ENCODE assay signal across 8 cellular contexts in genomic region chr6:132218063-132218696, GRCh38.
A peak's percentile ranks its signal among the peaks of the same experiment; 100 is the strongest.
DNase-seq lines count a peak whose midpoint lies in the region; ATAC-seq, FAIRE-seq and TF ChIP-seq lines count a peak whose summit lies in the region.

No MANE protein-coding gene starts in this region.

- H3K27ac ChIP-seq in KMS-11 = no peak overlapping the region
- no peak overlapping the region for H3K27ac ChIP-seq in astrocyte (ENCODE audit: low read depth, low read length)

- H3K27me3 Mint-ChIP-seq in astrocyte (ENCODE audit: low read depth, unreplicated experiment) = no peaks in the 10 kb centered on the region

- H3K9ac ChIP-seq in KMS-11 = no peak overlapping the region
- no peak overlapping the region for H3K9ac ChIP-seq in astrocyte (ENCODE audit: low read length)

- H2AFZ ChIP-seq in KMS-11 (ENCODE audit: low read depth) (no peak overlapping the region), astrocyte (ENCODE audit: low read depth, low read length) (no peak overlapping the region)

- H3K4me3 Mint-ChIP-seq in astrocyte (ENCODE audit: unreplicated experiment) = no peak overlapping the region

- H3K27me3 ChIP-seq in KMS-11 (ENCODE audit: insufficient read depth, low read depth) (no peaks in the 10 kb centered on the region), astrocyte (ENCODE audit: insufficient read depth, low read length) (no peaks in the 10 kb centered on the region)

- TF ChIP-seq CTCF in D721Med (IDR thresholded peaks at IDR 0.05; ENCODE audit: insufficient read depth, missing control alignments) (peak; percentile 35), KMS-11 (conservative IDR thresholded peaks at IDR 0.05; ENCODE audit: low read depth, low read length) (peak; percentile 61; the same call in 1 of the 2 replicates), astrocyte (IDR thresholded peaks at IDR 0.05; ENCODE audit: insufficient read depth, low read depth, low read length) (peak; percentile 29)

- H3K4me1 ChIP-seq in KMS-11 (ENCODE audit: low read depth, poor library complexity, severe bottlenecking) (no peaks in the 10 kb centered on the region), astrocyte (ENCODE audit: insufficient read depth, low read length) (no peaks in the 10 kb centered on the region)

- H3K4me3 ChIP-seq in KMS-11 (IDR thresholded peaks at IDR 0.05; ENCODE audit: insufficient read depth, low read depth, low read length) (no peak overlapping the region), astrocyte (ENCODE audit: insufficient read depth, low read depth, low read length) (no peak overlapping the region)

- no peak overlapping the region for H3K4me2 ChIP-seq in KMS-11
- H3K4me2 ChIP-seq in astrocyte (ENCODE audit: low read length) = no peak overlapping the region

- H3K36me3 ChIP-seq in KMS-11 (ENCODE audit: insufficient read depth) = no peaks in the 10 kb centered on the region
- H3K36me3 ChIP-seq in astrocyte (ENCODE audit: insufficient read depth, low read length) = no peaks in the 10 kb centered on the region

- H3K4me1 Mint-ChIP-seq in astrocyte (ENCODE audit: low read depth, unreplicated experiment) = no peaks in the 10 kb centered on the region

- H3K9me3 ChIP-seq in astrocyte (ENCODE audit: insufficient read depth, low read depth, low read length) = no peaks in the 10 kb centered on the region

- DNase-seq in D721Med (ENCODE audit: insufficient read length, low spot score) = no peak
- no peak for DNase-seq in astrocyte (ENCODE audit: low read depth)
- DNase-seq in left lobe of liver (ENCODE audit: low spot score) = no peak
- DNase-seq in COLO829 (ENCODE audit: low spot score) = no peak
- DNase-seq in putamen (ENCODE audit: low spot score) = no peak
- no peak for DNase-seq in effector CD8-positive, alpha-beta T cell (lab: John Stamatoyannopoulos, UW)

- no peak overlapping the region for H3K27ac Mint-ChIP-seq in astrocyte (ENCODE audit: unreplicated experiment)

- no peaks in the 10 kb centered on the region for H3K36me3 Mint-ChIP-seq in astrocyte (ENCODE audit: low read depth, unreplicated experiment)

- H3K9me3 Mint-ChIP-seq in astrocyte (ENCODE audit: unreplicated experiment) = no peaks in the 10 kb centered on the region

- H4K20me1 ChIP-seq in KMS-11 (ENCODE audit: insufficient read depth) = no peaks in the 10 kb centered on the region
- H4K20me1 ChIP-seq in astrocyte (ENCODE audit: insufficient read depth, low read length) = no peaks in the 10 kb centered on the region

- H3K79me2 ChIP-seq in KMS-11 (ENCODE audit: insufficient read depth, low read depth) (no peaks in the 10 kb centered on the region), astrocyte (ENCODE audit: insufficient read depth, low read length) (no peaks in the 10 kb centered on the region)

- FAIRE-seq in D721Med (lab: Jason Lieb, UNC) (no peak), astrocyte (lab: Jason Lieb, UNC) (no peak)

- peak; percentile 64 for ATAC-seq in left lobe of liver
- ATAC-seq in HG03025 (IDR thresholded peaks at IDR 0.05; ENCODE audit: low FRiP score, unreplicated experiment) = no peak
